ENCODE assay signal across 8 cellular contexts in genomic region chr19:4730740-4731171, GRCh38. TPM values are rescaled to one million over a fixed set of nuclear protein-coding genes. Genes with fewer than 3 reads are reported as not detected.
DNase-seq lines count a peak whose midpoint lies in the region; ATAC-seq, FAIRE-seq and TF ChIP-seq lines count a peak whose summit lies in the region.

No MANE protein-coding gene starts in this region.

- CTCF ChIA-PET in Calu3 (lab: Charles Lee): interaction anchor here (0.9 kb wide), 1 partner anchor 60 kb away, joined by 5 read pairs; the partner anchor contains the start of gene FEM1A

- H3K9me3 ChIP-seq in MM.1S (replicated peaks; ENCODE audit: insufficient read depth, low read length): no peaks in the 10 kb centered on the region
- no peaks in the 10 kb centered on the region for H3K9me3 ChIP-seq in gastroesophageal sphincter

- peaks cover 9% of the 10 kb centered on the region for H3K4me1 Mint-ChIP-seq in Calu3 (ENCODE audit: low read depth, unreplicated experiment)
- peaks cover 4% of the 10 kb centered on the region for H3K4me1 Mint-ChIP-seq in activated T-cell treated with anti-CD3 and anti-CD28 coated beads, Interleukin-2, amount 50 U/mL, for 4 hours (ENCODE audit: low read depth)

- peak; percentile 57 for DNase-seq in Calu3
- peak; percentile 29 for DNase-seq in MM.1S
- DNase-seq in activated T-cell treated with anti-CD3 and anti-CD28 coated beads, Interleukin-2, amount 50 U/mL, for 4 hours: peak; percentile 66
- peak; percentile 65 for DNase-seq in stimulated activated CD4-positive, alpha-beta T cell treated with anti-CD3 and anti-CD28 coated beads, Interleukin-4, amount 100 ng/mL, for 1 hour
- no peak for DNase-seq in glomerular visceral epithelial cell (ENCODE audit: extremely low spot score)
- DNase-seq in frontal cortex (ENCODE audit: low spot score in 2 of 2): no peak

- H3K27me3 ChIP-seq in MM.1S (replicated peaks; ENCODE audit: insufficient read depth, low read length) (peaks cover 32% of the 10 kb centered on the region), gastroesophageal sphincter (peaks cover 8% of the 10 kb centered on the region)

- no peak overlapping the region for H3K4me3 Mint-ChIP-seq in Calu3 (ENCODE audit: low read depth, unreplicated experiment)
- H3K4me3 Mint-ChIP-seq in activated T-cell treated with anti-CD3 and anti-CD28 coated beads, Interleukin-2, amount 50 U/mL, for 4 hours: no peak overlapping the region

- no peak overlapping the region for H3K4me2 ChIP-seq in MM.1S (ENCODE audit: low read depth, low read length)

- H2AFZ ChIP-seq in MM.1S (ENCODE audit: low read length): no peak overlapping the region

- no peaks in the 10 kb centered on the region for H3K9me2 ChIP-seq in MM.1S (replicated peaks; ENCODE audit: insufficient read depth, low read length)

- FAIRE-seq in frontal cortex (lab: Jason Lieb, UNC): no peak

- H3K27ac Mint-ChIP-seq in Calu3 (ENCODE audit: unreplicated experiment): no peak overlapping the region

- TF ChIP-seq EP300 in gastroesophageal sphincter (IDR thresholded peaks at IDR 0.05): no peak

- H3K27ac ChIP-seq in MM.1S (ENCODE audit: low read length) (no peak overlapping the region), gastroesophageal sphincter (no peak overlapping the region)

- no peak overlapping the region for H3K9ac ChIP-seq in MM.1S (ENCODE audit: low read length)

- no peaks in the 10 kb centered on the region for H3K36me3 ChIP-seq in MM.1S (replicated peaks; ENCODE audit: insufficient read depth, low read length)
- no peaks in the 10 kb centered on the region for H3K36me3 ChIP-seq in gastroesophageal sphincter

- no peaks in the 10 kb centered on the region for H3K79me2 ChIP-seq in MM.1S (ENCODE audit: low read length)

- ATAC-seq in activated T-cell treated with anti-CD3 and anti-CD28 coated beads, Interleukin-2, amount 50 U/mL, for 4 hours: peak; percentile 78 to 80
- ATAC-seq in gastroesophageal sphincter (peak; percentile 33), HG02870 (IDR thresholded peaks at IDR 0.05; ENCODE audit: unreplicated experiment) (no peak)

- H3F3A ChIP-seq in MM.1S (ENCODE audit: insufficient read depth, low read length): no peaks in the 10 kb centered on the region

- H3K36me3 Mint-ChIP-seq in Calu3 (ENCODE audit: insufficient read depth, unreplicated experiment): peaks cover under 1% of the 10 kb centered on the region
- H3K36me3 Mint-ChIP-seq in activated T-cell treated with anti-CD3 and anti-CD28 coated beads, Interleukin-2, amount 50 U/mL, for 4 hours (ENCODE audit: insufficient read depth): no peaks in the 10 kb centered on the region

- no TSS peak for BruUV-seq in Calu3 (replicated peaks; lab: Mats Ljungman, UMichigan)

- H3K4me1 ChIP-seq in MM.1S (ENCODE audit: low read length) (0 out of 2 replicates have a peak, but pooled peaks cover 2% of the 10 kb centered on the region), gastroesophageal sphincter (peaks cover 0 to 13% (median 0%) of the 10 kb centered on the region in 3 donors)

- peaks cover 30% of the 10 kb centered on the region for H3K27me3 Mint-ChIP-seq in Calu3 (ENCODE audit: unreplicated experiment)
- H3K27me3 Mint-ChIP-seq in activated T-cell treated with anti-CD3 and anti-CD28 coated beads, Interleukin-2, amount 50 U/mL, for 4 hours (ENCODE audit: low read depth): peaks cover 5% of the 10 kb centered on the region

- WGBS in gastroesophageal sphincter (ENCODE audit: low coverage in 1 of 2), 2 donors: 100% methylated on average over 1 of the region's 1 CpG

- peak; percentile 28 for TF ChIP-seq CTCF in Calu3 (IDR thresholded peaks at IDR 0.05; ENCODE audit: unreplicated experiment)
- TF ChIP-seq CTCF in MM.1S (IDR thresholded peaks at IDR 0.05; ENCODE audit: low read length): peak; percentile 66
- TF ChIP-seq CTCF in gastroesophageal sphincter (IDR thresholded peaks at IDR 0.05): peak in 1 of 4 experiments; percentile 52

- H3K9me3 Mint-ChIP-seq in Calu3 (ENCODE audit: low read depth, unreplicated experiment): no peaks in the 10 kb centered on the region
- no peaks in the 10 kb centered on the region for H3K9me3 Mint-ChIP-seq in activated T-cell treated with anti-CD3 and anti-CD28 coated beads, Interleukin-2, amount 50 U/mL, for 4 hours

- intact Hi-C loops in Calu3 (cut with micrococcal nuclease; ENCODE audit: unreplicated experiment): no loop called here

- no peak for TF ChIP-seq POLR2A in gastroesophageal sphincter (IDR thresholded peaks at IDR 0.05)

- no peaks in the 10 kb centered on the region; the same call in 1 of the 2 replicates for H4K20me1 ChIP-seq in MM.1S (ENCODE audit: insufficient read depth, low read length)

- H3K4me3 ChIP-seq in MM.1S (ENCODE audit: low read length) (no peak overlapping the region), gastroesophageal sphincter (no peak overlapping the region)

RNA-seq across cellular contexts. Expression of gene DPP9, which starts 7.1 kb away (rescaled TPM):
- 52.2 and 59.2 TPM in 2 replicates for total RNA-seq in Calu3 (2022)
- 100 to 1,000 TPM; 112 to 126 (median 120) TPM for total RNA-seq in activated T-cell treated with anti-CD3 and anti-CD28 coated beads, Interleukin-2, amount 50 U/mL, for 4 hours
- total RNA-seq in gastroesophageal sphincter: 10 to 100 TPM; 35.0 to 82.1 (median 42.0) TPM
- 7.7 TPM for total RNA-seq in frontal cortex

Comparison
In these comparisons a context has a peak if more than half of its experiments do, and no peak if none do; other contexts are left out.
1. DNase-seq: peak in Calu3 (single experiment), MM.1S (single experiment), activated T-cell treated with anti-CD3 and anti-CD28 coated beads, Interleukin-2, amount 50 U/mL, for 4 hours (single experiment) and stimulated activated CD4-positive, alpha-beta T cell treated with anti-CD3 and anti-CD28 coated beads, Interleukin-4, amount 100 ng/mL, for 1 hour (single experiment); none in glomerular visceral epithelial cell (single experiment) and frontal cortex (0 of 2).